8 cellular contexts compared by ENCODE assay signal in genomic region chr10:32347363-32347735, GRCh38. TPM values are rescaled to one million over a fixed set of nuclear protein-coding genes. Genes with fewer than 3 reads are reported as not detected.
A peak's percentile ranks its signal among the peaks of the same experiment; 100 is the strongest.
DNase-seq lines count a peak whose midpoint lies in the region; ATAC-seq, FAIRE-seq and TF ChIP-seq lines count a peak whose summit lies in the region.

No MANE protein-coding gene starts in this region.

- H4K20me1 ChIP-seq in BLaER1 treated with 17β-estradiol and CSF1 and Interleukin-3, amounts not matched to agents 10 nM and 100 nM, result peaks cover 0 to 63% (median 36%) of the 10 kb centered on the region in 11 experiments; a peak in 17 of 22 replicates

- no peak for TF ChIP-seq CTCF in HL-60 (IDR thresholded peaks at IDR 0.05; ENCODE audit: insufficient read depth, low read length)
- no peak for TF ChIP-seq CTCF in bronchial epithelial cell (IDR thresholded peaks at IDR 0.05; ENCODE audit: insufficient read depth, low read length, severe bottlenecking)

- peaks cover 14 to 25% (median 22%) of the 10 kb centered on the region in 11 experiments; a peak in 20 of 22 replicates for H3K36me3 ChIP-seq in BLaER1 treated with 17β-estradiol and CSF1 and Interleukin-3, amounts not matched to agents 10 nM and 100 nM
- peaks cover 1% of the 10 kb centered on the region for H3K36me3 ChIP-seq in bronchial epithelial cell (ENCODE audit: control insufficient read depth, insufficient read depth, low read length)

- H3K4me2 ChIP-seq in BLaER1 treated with 17β-estradiol and CSF1 and Interleukin-3, amounts not matched to agents 10 nM and 100 nM, result peak overlapping the region; percentile 68 to 90 (median 81)

- H3K4me1 ChIP-seq in BLaER1 treated with 17β-estradiol and CSF1 and Interleukin-3, amounts not matched to agents 10 nM and 100 nM, result peaks cover 41 to 62% (median 54%) of the 10 kb centered on the region in 10 experiments
- peaks cover 32% of the 10 kb centered on the region for H3K4me1 ChIP-seq in mononuclear cell (ENCODE audit: insufficient read depth, low read length)

- peak overlapping the region; percentile 97 to 100 (median 100) for H3K27ac ChIP-seq in BLaER1 treated with 17β-estradiol and CSF1 and Interleukin-3, amounts not matched to agents 10 nM and 100 nM
- peak overlapping the region; percentile 99 for H3K27ac ChIP-seq in HL-60 (replicated peaks)

- no peaks in the 10 kb centered on the region for H3K27me3 ChIP-seq in BLaER1 treated with 17β-estradiol and CSF1 and Interleukin-3, amounts not matched to agents 10 nM and 100 nM
- no peaks in the 10 kb centered on the region for H3K27me3 ChIP-seq in HL-60 (ENCODE audit: insufficient read depth, poor library complexity, severe bottlenecking)
- H3K27me3 ChIP-seq in bronchial epithelial cell (ENCODE audit: control insufficient read depth, insufficient read depth, low read length), result no peaks in the 10 kb centered on the region
- H3K27me3 ChIP-seq in mononuclear cell (ENCODE audit: insufficient read depth, low read length), result no peaks in the 10 kb centered on the region

- H3K9ac ChIP-seq in BLaER1 treated with 17β-estradiol and CSF1 and Interleukin-3, amounts not matched to agents 10 nM and 100 nM, result peak overlapping the region; percentile 99 to 100 (median 100)

- H3K9me3 ChIP-seq in BLaER1 treated with 17β-estradiol and CSF1 and Interleukin-3, amounts not matched to agents 10 nM and 100 nM (replicated peaks in 1 of 11), result peaks cover 0 to 6% (median 0%) of the 10 kb centered on the region in 11 experiments; a peak in 4 of 22 replicates
- no peaks in the 10 kb centered on the region for H3K9me3 ChIP-seq in mononuclear cell (ENCODE audit: low read depth, low read length)

- no peak for FAIRE-seq in bronchial epithelial cell (lab: Jason Lieb, UNC)

- DNase-seq in HL-60 (ENCODE audit: low read depth in 1 of 2, low spot score in 1 of 2) (no peak), bronchial epithelial cell (ENCODE audit: low read depth) (no peak), NCI-H748 (lab: John Stamatoyannopoulos, UW; ENCODE audit: unreplicated experiment) (no peak), activated gamma-delta T cell treated with Interleukin-2 at 50 U/mL for 16 hours (no peak)
- DNase-seq in stimulated activated CD4-positive, alpha-beta T cell treated with anti-CD3 and anti-CD28 coated beads, Interleukin-2, amount 100 ng/mL, for 24 hours, result no peak

- ATAC-seq in GM19452 (IDR thresholded peaks at IDR 0.05; ENCODE audit: unreplicated experiment), result peak; percentile 9

- peak overlapping the region; percentile 76 to 93 (median 86) for H3K4me3 ChIP-seq in BLaER1 treated with 17β-estradiol and CSF1 and Interleukin-3, amounts not matched to agents 10 nM and 100 nM
- H3K4me3 ChIP-seq in HL-60 (replicated peaks; ENCODE audit: insufficient read depth, low read length) (peak overlapping the region; percentile 68), bronchial epithelial cell (ENCODE audit: low read depth, low read length) (peak overlapping the region; percentile 99), mononuclear cell (ENCODE audit: low read length) (peak overlapping the region; percentile 97)

RNA-seq across cellular contexts. Expression of gene EPC1, which starts 0.4 kb away (rescaled TPM):
- total RNA-seq in bronchial epithelial cell, result 12.6 and 20.5 TPM in 2 replicates
- total RNA-seq in mononuclear cell, result 194 TPM
